Comparison of ENCODE assay signal across 33 cellular contexts in genomic region chr9:85192750-85193149, GRCh38.
A peak's percentile ranks its signal among the peaks of the same experiment; 100 is the strongest.
DNase-seq lines count a peak whose midpoint lies in the region; ATAC-seq, FAIRE-seq and TF ChIP-seq lines count a peak whose summit lies in the region.
"Had no signal": no experiment of that assay in that cellular context is flagged by ENCODE, and none has a peak within 500 bp of the region (broad histone marks: within the 10 kb centered on the region; RNA-seq: fewer than 3 reads in every experiment).

No MANE protein-coding gene starts in this region.

- CTCF ChIA-PET in HEK293 (lab: Yijun Ruan, JAX): interaction anchor here (0.6 kb wide), 1 partner anchor 1009 kb away, joined by 3 read pairs; no protein-coding TSS in a partner anchor
- CTCF ChIA-PET in T-cell (lab: Charles Lee): no interaction called here

- H3K27me3 ChIP-seq in keratinocyte (ENCODE audit: control insufficient read depth, extremely low read depth, insufficient read depth, low read length) (no peaks in the 10 kb centered on the region), foreskin keratinocyte (no peaks in the 10 kb centered on the region)
- H3K27me3 ChIP-seq: BE2C; BLaER1; BLaER1 treated with 17β-estradiol and CSF1 and Interleukin-3, amounts not matched to agents 10 nM and 100 nM had no signal

- DNase-seq in keratinocyte (ENCODE audit: low read depth, low spot score) (no peak), foreskin keratinocyte (no peak), T-cell (no peak)
- DNase-seq: 8988T; ACHN; AML-193; BE2C; C1 segment of cervical spinal cord; Caco-2; Calu3; CD4-positive, alpha-beta memory T cell; CD4-positive, alpha-beta T cell; CD4-positive, CD25-positive, alpha-beta regulatory T cell; CD8-positive, alpha-beta memory T cell; CD8-positive, alpha-beta T cell; COR-L47; DMS 273 treated with DMSO at 0.1 percent for 48 hours; DMS153; DMS53; DMS79; DMS79 treated with DMSO at 0.1 percent for 48 hours; DND-41; EL had no signal

- H4K20me1 ChIP-seq in keratinocyte (ENCODE audit: control insufficient read depth, extremely low read depth, insufficient read depth, low read length): no peaks in the 10 kb centered on the region
- H4K20me1 ChIP-seq: BLaER1; BLaER1 treated with 17β-estradiol and CSF1 and Interleukin-3, amounts not matched to agents 10 nM and 100 nM had no signal

- H3K27me3 Mint-ChIP-seq in T-cell: peaks cover 0 to 3% of the 10 kb centered on the region in 2 donors
- H3K27me3 Mint-ChIP-seq: B cell; CD4-positive, alpha-beta T cell; CD4-positive, CD25-positive, alpha-beta regulatory T cell had no signal

- no peaks in the 10 kb centered on the region for H3K79me2 ChIP-seq in keratinocyte (ENCODE audit: control insufficient read depth, insufficient read depth, low read length)

- H2AFZ ChIP-seq in keratinocyte (ENCODE audit: control insufficient read depth, low read length): no peak overlapping the region

- ATAC-seq in foreskin keratinocyte: no peak
- ATAC-seq in T-cell (replicated peaks in 1 of 4): no peak
- ATAC-seq: A549; CD8-positive, alpha-beta T cell had no signal

- H3K4me1 ChIP-seq in HEK293 (ENCODE audit: control insufficient read depth, insufficient read depth, low read length) (no peaks in the 10 kb centered on the region), keratinocyte (ENCODE audit: control insufficient read depth, extremely low read depth, insufficient read depth, low read length) (no peaks in the 10 kb centered on the region), foreskin keratinocyte (no peaks in the 10 kb centered on the region)
- H3K4me1 ChIP-seq: A549; BE2C; BLaER1 treated with 17β-estradiol and CSF1 and Interleukin-3, amounts not matched to agents 10 nM and 100 nM; Caco-2 had no signal

- POLR2A ChIA-PET in HEK293 (lab: Yijun Ruan, JAX) (no interaction called here), T-cell (lab: Charles Lee) (no interaction called here)

- TF ChIP-seq CTCF in HEK293 (tag by site-specific recombination; IDR thresholded peaks at IDR 0.05): no peak
- TF ChIP-seq CTCF in keratinocyte (optimal IDR thresholded peaks at IDR 0.05 in 1 of 3, IDR thresholded peaks at IDR 0.05 in 1 of 3, conservative IDR thresholded peaks at IDR 0.05 in 1 of 3; ENCODE audit: extremely low read depth in 1 of 3, insufficient read depth in 2 of 3, low read length in 3 of 3): no peak
- no peak for TF ChIP-seq CTCF in foreskin keratinocyte (conservative IDR thresholded peaks at IDR 0.05)

- H3K4me3 ChIP-seq in HEK293 (ENCODE audit: low read depth, low read length) (no peak overlapping the region), keratinocyte (ENCODE audit: control insufficient read depth in 2 of 3, extremely low read depth in 1 of 3, insufficient read depth in 2 of 3, low read depth in 1 of 3, low read length in 3 of 3) (no peak overlapping the region)
- H3K4me3 ChIP-seq: A549; BLaER1; BLaER1 treated with 17β-estradiol and CSF1 and Interleukin-3, amounts not matched to agents 10 nM and 100 nM had no signal

- H3K36me3 ChIP-seq in HEK293 (ENCODE audit: control insufficient read depth in 2 of 2, insufficient read depth in 1 of 2, low read length in 2 of 2) (no peaks in the 10 kb centered on the region), keratinocyte (ENCODE audit: control insufficient read depth in 2 of 2, extremely low read depth in 1 of 2, insufficient read depth in 2 of 2, low read length in 2 of 2) (no peaks in the 10 kb centered on the region)
- H3K36me3 ChIP-seq: BE2C; BLaER1; BLaER1 treated with 17β-estradiol and CSF1 and Interleukin-3, amounts not matched to agents 10 nM and 100 nM had no signal

- dilution Hi-C loops in keratinocyte (cut with MboI; ENCODE audit: extremely low pct_ligation_motif_present, low sequenced_read_pairs): no loop called here

- H3K36me3 Mint-ChIP-seq in T-cell: no peaks in the 10 kb centered on the region
- H3K36me3 Mint-ChIP-seq: CD14-positive monocyte; CD4-positive, alpha-beta memory T cell; CD4-positive, CD25-positive, alpha-beta regulatory T cell; CD8-positive, alpha-beta memory T cell; CD8-positive, alpha-beta T cell had no signal

- H3K27ac ChIP-seq in HEK293 (ENCODE audit: extremely low read depth, low read depth, low read length) (no peak overlapping the region), keratinocyte (ENCODE audit: control insufficient read depth, insufficient read depth, low read length) (no peak overlapping the region), foreskin keratinocyte (no peak overlapping the region)
- H3K27ac ChIP-seq: 22Rv1; A549; BLaER1; BLaER1 treated with 17β-estradiol and CSF1 and Interleukin-3, amounts not matched to agents 10 nM and 100 nM; C4-2B had no signal

- H3K4me1 Mint-ChIP-seq in T-cell: no peaks in the 10 kb centered on the region
- H3K4me1 Mint-ChIP-seq: B cell; CD14-positive monocyte; CD4-positive, alpha-beta memory T cell; CD4-positive, CD25-positive, alpha-beta regulatory T cell; CD8-positive, alpha-beta memory T cell had no signal

- peaks cover 0 to 15% (median 6%) of the 10 kb centered on the region in 3 donors for H3K9me3 Mint-ChIP-seq in T-cell

- FAIRE-seq in keratinocyte (lab: Jason Lieb, UNC): peak; percentile 17
- FAIRE-seq: A204.1, A549, D721Med had no signal

- no peak overlapping the region for H3K4me3 Mint-ChIP-seq in T-cell
- H3K4me3 Mint-ChIP-seq: B cell; CD14-positive monocyte; CD4-positive, alpha-beta memory T cell; CD4-positive, alpha-beta T cell; CD4-positive, CD25-positive, alpha-beta regulatory T cell; CD8-positive, alpha-beta memory T cell; CD8-positive, alpha-beta T cell had no signal

- no peak overlapping the region for H3K27ac Mint-ChIP-seq in T-cell
- H3K27ac Mint-ChIP-seq: B cell; CD14-positive monocyte; CD4-positive, alpha-beta memory T cell; CD4-positive, alpha-beta T cell; CD4-positive, CD25-positive, alpha-beta regulatory T cell; CD8-positive, alpha-beta memory T cell; CD8-positive, alpha-beta T cell had no signal

- H3K4me2 ChIP-seq in keratinocyte (ENCODE audit: control insufficient read depth, extremely low read depth, insufficient read depth, low read depth, low read length): no peak overlapping the region
- H3K4me2 ChIP-seq: A549; BLaER1; BLaER1 treated with 17β-estradiol and CSF1 and Interleukin-3, amounts not matched to agents 10 nM and 100 nM had no signal

- H3K9ac ChIP-seq in keratinocyte (ENCODE audit: control insufficient read depth, extremely low read depth, insufficient read depth, low read length): no peak overlapping the region
- H3K9ac ChIP-seq: BLaER1; BLaER1 treated with 17β-estradiol and CSF1 and Interleukin-3, amounts not matched to agents 10 nM and 100 nM had no signal

- H3K9me3 ChIP-seq in HEK293 (ENCODE audit: control insufficient read depth, insufficient read depth, low read depth, low read length) (no peaks in the 10 kb centered on the region), keratinocyte (ENCODE audit: control insufficient read depth, low read depth, low read length) (no peaks in the 10 kb centered on the region)
- H3K9me3 ChIP-seq: A549; BE2C; BLaER1; BLaER1 treated with 17β-estradiol and CSF1 and Interleukin-3, amounts not matched to agents 10 nM and 100 nM; Caco-2 had no signal

- H3K9me1 ChIP-seq in keratinocyte (ENCODE audit: control insufficient read depth, extremely low read depth, insufficient read depth, low read length): no peaks in the 10 kb centered on the region

TF ChIP-seq in HEK293, 187 proteins besides CTCF, POLR2A, EP300 and RAD21:
- TF ChIP-seq, protein P1, sequence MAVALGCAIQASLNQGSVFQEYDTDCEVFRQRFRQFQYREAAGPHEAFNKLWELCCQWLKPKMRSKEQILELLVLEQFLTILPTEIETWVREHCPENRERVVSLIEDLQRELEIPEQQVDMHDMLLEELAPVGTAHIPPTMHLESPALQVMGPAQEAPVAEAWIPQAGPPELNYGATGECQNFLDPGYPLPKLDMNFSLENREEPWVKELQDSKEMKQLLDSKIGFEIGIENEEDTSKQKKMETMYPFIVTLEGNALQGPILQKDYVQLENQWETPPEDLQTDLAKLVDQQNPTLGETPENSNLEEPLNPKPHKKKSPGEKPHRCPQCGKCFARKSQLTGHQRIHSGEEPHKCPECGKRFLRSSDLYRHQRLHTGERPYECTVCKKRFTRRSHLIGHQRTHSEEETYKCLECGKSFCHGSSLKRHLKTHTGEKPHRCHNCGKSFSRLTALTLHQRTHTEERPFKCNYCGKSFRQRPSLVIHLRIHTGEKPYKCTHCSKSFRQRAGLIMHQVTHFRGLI (tag by site-specific recombination; IDR thresholded peaks at IDR 0.05): peak; percentile 91
- no peak for TF ChIP-seq ZNF423 (tag by site-specific recombination; IDR thresholded peaks at IDR 0.05)
- TF ChIP-seq, protein P2, sequence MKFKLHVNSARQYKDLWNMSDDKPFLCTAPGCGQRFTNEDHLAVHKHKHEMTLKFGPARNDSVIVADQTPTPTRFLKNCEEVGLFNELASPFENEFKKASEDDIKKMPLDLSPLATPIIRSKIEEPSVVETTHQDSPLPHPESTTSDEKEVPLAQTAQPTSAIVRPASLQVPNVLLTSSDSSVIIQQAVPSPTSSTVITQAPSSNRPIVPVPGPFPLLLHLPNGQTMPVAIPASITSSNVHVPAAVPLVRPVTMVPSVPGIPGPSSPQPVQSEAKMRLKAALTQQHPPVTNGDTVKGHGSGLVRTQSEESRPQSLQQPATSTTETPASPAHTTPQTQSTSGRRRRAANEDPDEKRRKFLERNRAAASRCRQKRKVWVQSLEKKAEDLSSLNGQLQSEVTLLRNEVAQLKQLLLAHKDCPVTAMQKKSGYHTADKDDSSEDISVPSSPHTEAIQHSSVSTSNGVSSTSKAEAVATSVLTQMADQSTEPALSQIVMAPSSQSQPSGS (tag by site-specific recombination; IDR thresholded peaks at IDR 0.05; ENCODE audit: low read depth): no peak
